11 cellular contexts compared by ENCODE assay signal in genomic region chr2:46701152-46701551, GRCh38. TPM values are rescaled to one million over a fixed set of nuclear protein-coding genes. Genes with fewer than 3 reads are reported as not detected.
DNase-seq lines count a peak whose midpoint lies in the region; ATAC-seq and TF ChIP-seq lines count a peak whose summit lies in the region.
"Had no signal": no experiment of that assay in that cellular context is flagged by ENCODE, and none has a peak within 500 bp of the region (broad histone marks: within the 10 kb centered on the region; RNA-seq: fewer than 3 reads in every experiment).

No MANE protein-coding gene starts in this region.

- H3K9me3 Mint-ChIP-seq in activated naive CD4-positive, alpha-beta T cell treated with anti-CD3 and anti-CD28 coated beads, Interleukin-2, amount 50 U/mL, for 24 hours: no peaks in the 10 kb centered on the region
- H3K9me3 Mint-ChIP-seq in activated naive CD4-positive, alpha-beta T cell treated with anti-CD3 and anti-CD28 coated beads, Interleukin-2, amount 50 U/mL, for 72 hours: peaks cover 3 to 9% of the 10 kb centered on the region in 2 donors

- H3K9ac ChIP-seq in adipocyte (ENCODE audit: low read length) (peak overlapping the region; percentile 98), iPS-15b (ENCODE audit: low read depth, low read length) (no peak overlapping the region)

- peak overlapping the region; percentile 0 for H3K27ac Mint-ChIP-seq in activated naive CD4-positive, alpha-beta T cell treated with anti-CD3 and anti-CD28 coated beads, Interleukin-2, amount 50 U/mL, for 24 hours
- H3K27ac Mint-ChIP-seq in activated naive CD4-positive, alpha-beta T cell treated with anti-CD3 and anti-CD28 coated beads, Interleukin-2, amount 50 U/mL, for 72 hours: no peak overlapping the region
- H3K27ac Mint-ChIP-seq: activated CD8-positive, alpha-beta memory T cell treated with anti-CD3 and anti-CD28 coated beads, Interleukin-2, amount 10 ng/mL, durations not matched to agents 7 days and 5 days had no signal

- H3K4me1 Mint-ChIP-seq in activated naive CD4-positive, alpha-beta T cell treated with anti-CD3 and anti-CD28 coated beads, Interleukin-2, amount 50 U/mL, for 24 hours: peaks cover 71% of the 10 kb centered on the region

- peaks cover 38% of the 10 kb centered on the region for H3K4me1 ChIP-seq in adipocyte (ENCODE audit: control insufficient read depth, insufficient read depth, low read length)
- peaks cover 42% of the 10 kb centered on the region for H3K4me1 ChIP-seq in iPS-15b (ENCODE audit: control insufficient read depth, insufficient read depth, low read length)
- peaks cover 75% of the 10 kb centered on the region for H3K4me1 ChIP-seq in suprapubic skin

- H3K4me3 ChIP-seq in adipocyte (ENCODE audit: low read length) (peak overlapping the region; percentile 96), iPS-15b (ENCODE audit: low read depth, low read length) (peak overlapping the region; percentile 14), suprapubic skin (peak overlapping the region; percentile 90)

- no peak for TF ChIP-seq CTCF in suprapubic skin (IDR thresholded peaks at IDR 0.05)

- no peaks in the 10 kb centered on the region for H3K36me3 Mint-ChIP-seq in activated naive CD4-positive, alpha-beta T cell treated with anti-CD3 and anti-CD28 coated beads, Interleukin-2, amount 50 U/mL, for 24 hours
- peaks cover 5% of the 10 kb centered on the region in 2 donors for H3K36me3 Mint-ChIP-seq in activated naive CD4-positive, alpha-beta T cell treated with anti-CD3 and anti-CD28 coated beads, Interleukin-2, amount 50 U/mL, for 72 hours

- TF ChIP-seq POLR2A in suprapubic skin (IDR thresholded peaks at IDR 0.05): no peak

- no peak overlapping the region for H3K4me3 Mint-ChIP-seq in activated naive CD4-positive, alpha-beta T cell treated with anti-CD3 and anti-CD28 coated beads, Interleukin-2, amount 50 U/mL, for 24 hours
- H3K4me3 Mint-ChIP-seq: activated CD8-positive, alpha-beta memory T cell treated with anti-CD3 and anti-CD28 coated beads, Interleukin-2, amount 10 ng/mL, durations not matched to agents 7 days and 5 days had no signal

- ATAC-seq in activated naive CD4-positive, alpha-beta T cell treated with anti-CD3 and anti-CD28 coated beads, Interleukin-2, amount 50 U/mL, for 72 hours: no peak
- no peak for ATAC-seq in HG03159 (IDR thresholded peaks at IDR 0.05; ENCODE audit: unreplicated experiment)
- ATAC-seq: activated CD8-positive, alpha-beta memory T cell treated with anti-CD3 and anti-CD28 coated beads, Interleukin-2, amount 10 ng/mL, durations not matched to agents 7 days and 5 days had no signal

- H3K27me3 ChIP-seq in adipocyte (replicated peaks; ENCODE audit: control insufficient read depth, insufficient read depth, low read length): no peaks in the 10 kb centered on the region
- no peaks in the 10 kb centered on the region for H3K27me3 ChIP-seq in iPS-15b (ENCODE audit: control insufficient read depth, insufficient read depth, low read length)
- no peaks in the 10 kb centered on the region for H3K27me3 ChIP-seq in suprapubic skin
- H3K27me3 ChIP-seq: SJSA1 had no signal

- no peaks in the 10 kb centered on the region for H3K36me3 ChIP-seq in adipocyte (ENCODE audit: control insufficient read depth, insufficient read depth, low read length, severe bottlenecking)
- no peaks in the 10 kb centered on the region for H3K36me3 ChIP-seq in iPS-15b (ENCODE audit: control insufficient read depth, insufficient read depth, low read length)
- H3K36me3 ChIP-seq in suprapubic skin: no peaks in the 10 kb centered on the region

- no peak overlapping the region for H3K27ac ChIP-seq in suprapubic skin
- H3K27ac ChIP-seq: SJSA1 had no signal

- WGBS in suprapubic skin: 13% methylated on average over 1 of the region's 1 CpG

- no peaks in the 10 kb centered on the region for H3K27me3 Mint-ChIP-seq in activated naive CD4-positive, alpha-beta T cell treated with anti-CD3 and anti-CD28 coated beads, Interleukin-2, amount 50 U/mL, for 24 hours
- H3K27me3 Mint-ChIP-seq: activated CD8-positive, alpha-beta memory T cell treated with anti-CD3 and anti-CD28 coated beads, Interleukin-2, amount 10 ng/mL, durations not matched to agents 7 days and 5 days had no signal

- no peak for TF ChIP-seq EP300 in suprapubic skin (IDR thresholded peaks at IDR 0.05)

- DNase-seq in activated naive CD4-positive, alpha-beta T cell treated with anti-CD3 and anti-CD28 coated beads, Interleukin-2, amount 50 U/mL, for 72 hours (ENCODE audit: low spot score in 2 of 2): no peak
- DNase-seq in adipocyte (ENCODE audit: low read depth) (peak; percentile 71), suprapubic skin (ENCODE audit: low spot score in 2 of 2) (no peak), SW480 (ENCODE audit: low spot score) (no peak), NCI-H2081 (lab: John Stamatoyannopoulos, UW) (no peak)
- DNase-seq: activated CD8-positive, alpha-beta memory T cell treated with anti-CD3 and anti-CD28 coated beads, Interleukin-2, amount 10 ng/mL, durations not matched to agents 7 days and 5 days; islet precursor cell had no signal

- H3K9me3 ChIP-seq in adipocyte (ENCODE audit: control insufficient read depth, low read length): no peaks in the 10 kb centered on the region
- no peaks in the 10 kb centered on the region for H3K9me3 ChIP-seq in iPS-15b (ENCODE audit: control insufficient read depth, insufficient read depth, low read length)
- H3K9me3 ChIP-seq in suprapubic skin: no peaks in the 10 kb centered on the region
- H3K9me3 ChIP-seq: SJSA1 had no signal

RNA-seq across cellular contexts. Expression of gene SOCS5, which starts 2.1 kb away (rescaled TPM):
- 10 to 100 TPM in 1 of 2 donors, 1 to 10 TPM in 1; 6.0 to 15.6 TPM for total RNA-seq in activated naive CD4-positive, alpha-beta T cell treated with anti-CD3 and anti-CD28 coated beads, Interleukin-2, amount 50 U/mL, for 72 hours
- 10 to 100 TPM; 15.0 to 26.7 (median 17.8) TPM for total RNA-seq in suprapubic skin

Comparison
In these comparisons a context has a peak if more than half of its experiments do, and no peak if none do; other contexts are left out.
1. H3K4me3 ChIP-seq: peak in every context shown above with its lines; median percentile 96 in adipocyte; 90 in suprapubic skin; 14 in iPS-15b.